ENCODE assay signal across 1 cellular context in the genomic region with DNA sequence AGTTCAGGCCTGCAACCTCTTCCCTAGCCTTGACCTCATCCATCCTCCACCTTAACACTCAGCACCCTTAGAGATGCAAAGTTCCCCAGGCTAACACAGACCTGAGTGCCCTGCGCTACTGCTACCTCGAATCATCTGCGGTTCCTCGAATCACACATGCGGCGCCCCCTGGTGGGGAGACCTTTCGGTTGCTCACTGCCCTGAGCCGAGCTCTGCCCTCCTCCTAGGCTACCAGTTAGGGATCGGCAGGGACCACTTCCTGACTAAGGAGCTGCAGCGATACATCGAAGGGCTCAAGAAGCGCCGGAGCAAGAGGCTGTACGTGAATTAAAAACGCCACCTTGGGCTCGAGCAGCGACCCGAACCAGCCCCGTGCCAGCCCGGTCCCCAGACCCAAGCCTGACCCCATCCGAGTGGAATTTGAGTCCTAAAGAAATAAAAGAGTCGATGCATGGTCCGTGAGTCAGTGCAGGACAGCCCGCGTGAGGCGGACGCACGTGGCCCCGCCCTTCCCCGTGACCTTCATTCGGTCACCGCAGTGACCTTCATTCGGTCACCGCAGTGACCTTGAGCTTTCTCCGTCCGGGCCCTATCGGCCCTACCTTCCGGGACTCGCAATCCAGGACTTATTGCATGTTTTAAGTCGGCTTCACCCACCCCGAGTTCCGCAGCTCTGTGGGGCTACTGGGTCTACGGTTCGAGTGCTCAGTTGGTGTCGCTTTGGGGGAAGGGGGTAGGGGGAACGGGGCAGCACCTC.
TF ChIP-seq lines count a peak whose summit lies in the region.

No MANE protein-coding gene starts in this region.

TF ChIP-seq in SK-N-SH treated with all-trans-retinoic acid at 6 μM for 48 hours, 23 proteins besides CTCF, POLR2A, EP300 and RAD21 (continued from another document):
- TF ChIP-seq TSHZ2 (CRISPR knock-in tag; IDR thresholded peaks at IDR 0.05) (0 out of 2 replicates have a peak, but pooled peaks have one; percentile 38), SNAI2 (CRISPR knock-in tag; IDR thresholded peaks at IDR 0.05) (no peak), GLIS3 (CRISPR knock-in tag; IDR thresholded peaks at IDR 0.05) (no peak)
